Comparison of ENCODE assay signal across 7 cellular contexts in genomic region chr17:62477111-62477510, GRCh38. TPM values are rescaled to one million over a fixed set of nuclear protein-coding genes. Genes with fewer than 3 reads are reported as not detected.
DNase-seq lines count a peak whose midpoint lies in the region; ATAC-seq and TF ChIP-seq lines count a peak whose summit lies in the region.
"Not testable (repeated sequence)": the region's sequence is repeated elsewhere in the genome, so short reads cannot be mapped to it uniquely, and the experiment has no call there.

No MANE protein-coding gene starts in this region.

- in situ Hi-C loops in mammary epithelial cell (cut with MboI; ENCODE audit: low sequenced_read_pairs in 2 of 2): not testable (repeated sequence)

- not testable (repeated sequence) for ATAC-seq in activated CD8-positive, alpha-beta memory T cell treated with anti-CD3 and anti-CD28 coated beads, Interleukin-2, amount 10 ng/mL, durations not matched to agents 7 days and 5 days; naive B cell (ENCODE audit: low read depth in 2 of 2)

- H4K20me1 ChIP-seq in OCI-LY3 (ENCODE audit: insufficient read depth, low read length); mammary epithelial cell (ENCODE audit: insufficient read depth, low read length): not testable (repeated sequence)

- H3K4me3 ChIP-seq in GM12864 (ENCODE audit: low read depth, low read length) (peak overlapping the region; percentile 75; the same call in 1 of the 2 replicates), OCI-LY3 (ENCODE audit: low read length) (peak overlapping the region; percentile 88), skin epidermis (peak overlapping the region in 5 of 7 experiments; percentile 65 to 91 (median 83))
- H3K4me3 ChIP-seq in mammary epithelial cell (replicated peaks in 1 of 3; ENCODE audit: insufficient read depth in 1 of 3, low read depth in 2 of 3, low read length in 3 of 3): not testable (repeated sequence)

- H3K27ac ChIP-seq in OCI-LY3 (ENCODE audit: low read length); mammary epithelial cell (ENCODE audit: insufficient read depth, low read depth, low read length): not testable (repeated sequence)
- H3K27ac ChIP-seq in skin epidermis: peak overlapping the region in 14 of 21 experiments; percentile 84 to 100 (median 97)

- TF ChIP-seq CTCF in GM12864 (IDR thresholded peaks at IDR 0.05; ENCODE audit: low read depth, low read length, missing control alignments); OCI-LY3 (IDR thresholded peaks at IDR 0.05; ENCODE audit: low read depth, low read length); mammary epithelial cell (conservative IDR thresholded peaks at IDR 0.05 in 1 of 2, IDR thresholded peaks at IDR 0.05 in 1 of 2; ENCODE audit: extremely low read depth in 1 of 2, insufficient read depth in 1 of 2, low read depth in 1 of 2, low read length in 2 of 2); glutamatergic neuron (IDR thresholded peaks at IDR 0.05; ENCODE audit: partially characterized antibody, unreplicated experiment): not testable (repeated sequence)

- peaks cover 20% of the 10 kb centered on the region for H3K4me1 Mint-ChIP-seq in activated CD8-positive, alpha-beta memory T cell treated with anti-CD3 and anti-CD28 coated beads, Interleukin-2, amount 10 ng/mL, durations not matched to agents 7 days and 5 days
- not testable (repeated sequence) for H3K4me1 Mint-ChIP-seq in glutamatergic neuron (ENCODE audit: low read depth, unreplicated experiment)
- peaks cover 15 to 37% (median 31%) of the 10 kb centered on the region in 3 donors for H3K4me1 Mint-ChIP-seq in naive B cell

- DNase-seq in GM12864 (ENCODE audit: low read depth); activated CD8-positive, alpha-beta memory T cell treated with anti-CD3 and anti-CD28 coated beads, Interleukin-2, amount 10 ng/mL, durations not matched to agents 7 days and 5 days; mammary epithelial cell; glutamatergic neuron; naive B cell: not testable (repeated sequence)

- H3K4me1 ChIP-seq in OCI-LY3 (ENCODE audit: low read length): peaks cover 10% of the 10 kb centered on the region
- not testable (repeated sequence) for H3K4me1 ChIP-seq in mammary epithelial cell (ENCODE audit: insufficient read depth, low read length)

- BruUV-seq in mammary epithelial cell (replicated peaks; lab: Mats Ljungman, UMichigan): TSS peak; percentile 34

- dilution Hi-C loops in mammary epithelial cell (cut with HindIII; ENCODE audit: low sequenced_read_pairs): not testable (repeated sequence)

- H2AFZ ChIP-seq in OCI-LY3 (ENCODE audit: low read depth, low read length); mammary epithelial cell (ENCODE audit: low read depth, low read length): not testable (repeated sequence)

- not testable (repeated sequence) for H3K9me3 ChIP-seq in OCI-LY3 (ENCODE audit: insufficient read depth, low read length); mammary epithelial cell (replicated peaks; ENCODE audit: insufficient read depth, low read length)

- not testable (repeated sequence) for H3K36me3 ChIP-seq in OCI-LY3 (replicated peaks; ENCODE audit: low read depth, low read length); mammary epithelial cell (ENCODE audit: insufficient read depth, low read length)

- not testable (repeated sequence) for H3K27me3 ChIP-seq in OCI-LY3 (ENCODE audit: low read depth, low read length); mammary epithelial cell (ENCODE audit: insufficient read depth, low read length)

- not testable (repeated sequence) for H3K27me3 Mint-ChIP-seq in activated CD8-positive, alpha-beta memory T cell treated with anti-CD3 and anti-CD28 coated beads, Interleukin-2, amount 10 ng/mL, durations not matched to agents 7 days and 5 days; naive B cell
- peaks cover 11% of the 10 kb centered on the region for H3K27me3 Mint-ChIP-seq in glutamatergic neuron (ENCODE audit: unreplicated experiment)

- intact Hi-C loops in mammary epithelial cell (cut with micrococcal nuclease): not testable (repeated sequence)

- H3K27ac Mint-ChIP-seq in activated CD8-positive, alpha-beta memory T cell treated with anti-CD3 and anti-CD28 coated beads, Interleukin-2, amount 10 ng/mL, durations not matched to agents 7 days and 5 days: peak overlapping the region; percentile 77
- peak overlapping the region; percentile 78 for H3K27ac Mint-ChIP-seq in glutamatergic neuron (ENCODE audit: unreplicated experiment)
- H3K27ac Mint-ChIP-seq in naive B cell: peak overlapping the region in 3 of 6 donors; percentile 75 to 95 (median 84)

- WGBS in mammary epithelial cell (ENCODE audit: low coverage, missing lambda C conversion rate): 69% methylated on average over 6 of the region's 8 CpGs

- H3K79me2 ChIP-seq in OCI-LY3 (ENCODE audit: low read length) (peaks cover 51% of the 10 kb centered on the region), mammary epithelial cell (ENCODE audit: insufficient read depth, low read length) (peaks cover 46% of the 10 kb centered on the region)

- H3K9me3 Mint-ChIP-seq in activated CD8-positive, alpha-beta memory T cell treated with anti-CD3 and anti-CD28 coated beads, Interleukin-2, amount 10 ng/mL, durations not matched to agents 7 days and 5 days (ENCODE audit: low read depth); glutamatergic neuron (ENCODE audit: unreplicated experiment); naive B cell: not testable (repeated sequence)

- CTCF ChIA-PET in activated CD8-positive, alpha-beta memory T cell treated with anti-CD3 and anti-CD28 coated beads, Interleukin-2, amount 10 ng/mL, durations not matched to agents 7 days and 5 days (lab: Charles Lee); mammary epithelial cell (lab: Charles Lee; ENCODE audit: low non-redundant PET): not testable (repeated sequence)

- peak overlapping the region; percentile 71 for H3K4me3 Mint-ChIP-seq in activated CD8-positive, alpha-beta memory T cell treated with anti-CD3 and anti-CD28 coated beads, Interleukin-2, amount 10 ng/mL, durations not matched to agents 7 days and 5 days
- H3K4me3 Mint-ChIP-seq in glutamatergic neuron (ENCODE audit: unreplicated experiment) (peak overlapping the region; percentile 84), naive B cell (peak overlapping the region; percentile 76 to 94 (median 86))

- H3K9ac ChIP-seq in OCI-LY3 (ENCODE audit: low read length): peak overlapping the region; percentile 80
- H3K9ac ChIP-seq in mammary epithelial cell (ENCODE audit: insufficient read depth, low read length): not testable (repeated sequence)

- H3K36me3 Mint-ChIP-seq in activated CD8-positive, alpha-beta memory T cell treated with anti-CD3 and anti-CD28 coated beads, Interleukin-2, amount 10 ng/mL, durations not matched to agents 7 days and 5 days: peaks cover 14% of the 10 kb centered on the region
- H3K36me3 Mint-ChIP-seq in glutamatergic neuron (ENCODE audit: unreplicated experiment); naive B cell: not testable (repeated sequence)

- peak overlapping the region; percentile 87 for H3K4me2 ChIP-seq in OCI-LY3 (ENCODE audit: low read length)
- peak overlapping the region; percentile 70 for H3K4me2 ChIP-seq in mammary epithelial cell (ENCODE audit: insufficient read depth, low read depth, low read length)

RNA-seq across cellular contexts. Expression of gene TLK2, which starts 1.5 kb away (rescaled TPM):
- total RNA-seq in activated CD8-positive, alpha-beta memory T cell treated with anti-CD3 and anti-CD28 coated beads, Interleukin-2, amount 10 ng/mL, durations not matched to agents 7 days and 5 days: 10 to 100 TPM; 42.0 to 43.9 TPM
- total RNA-seq in mammary epithelial cell (10 to 100 TPM; 39.6 to 41.8 TPM), glutamatergic neuron (ENCODE audit: unreplicated experiment) (61.5 TPM)
- polyA plus RNA-seq in mammary epithelial cell (28.6 TPM), naive B cell (ENCODE audit: low read depth in 6 of 6) (10 to 100 TPM in 5 of 6 donors, 1 to 10 TPM in 1; 9.0 to 18.4 (median 14.3) TPM)
- 9.6 TPM for polyA minus RNA-seq in mammary epithelial cell

RNA-seq across cellular contexts. Expression of gene METTL2A, which starts 53.4 kb away (rescaled TPM):
- 10 to 100 TPM; 19.4 to 28.3 TPM for total RNA-seq in activated CD8-positive, alpha-beta memory T cell treated with anti-CD3 and anti-CD28 coated beads, Interleukin-2, amount 10 ng/mL, durations not matched to agents 7 days and 5 days
- total RNA-seq in mammary epithelial cell: 10 to 100 TPM; 26.7 to 26.8 TPM
- 15.1 TPM for polyA plus RNA-seq in mammary epithelial cell
- polyA minus RNA-seq in mammary epithelial cell: 23.7 TPM
- 38.2 TPM for total RNA-seq in glutamatergic neuron (ENCODE audit: unreplicated experiment)
- polyA plus RNA-seq in naive B cell (ENCODE audit: low read depth in 6 of 6): 10 to 100 TPM in 2 of 6 donors, 1 to 10 TPM in 4; 8.0 to 14.4 (median 9.4) TPM
